In genomic region chr5:8458038-8458383, GRCh38 we compare ENCODE assay signal across 8 cellular contexts.
DNase-seq lines count a peak whose midpoint lies in the region; ATAC-seq and TF ChIP-seq lines count a peak whose summit lies in the region.

No MANE protein-coding gene starts in this region.

- TF ChIP-seq EP300 in esophagus muscularis mucosa (IDR thresholded peaks at IDR 0.05), result no peak

- H3K27me3 ChIP-seq in esophagus muscularis mucosa, result peaks cover 0 to 4% (median 0%) of the 10 kb centered on the region in 4 donors
- H3K27me3 ChIP-seq in neutrophil, result peaks cover 14% of the 10 kb centered on the region

- H3K36me3 ChIP-seq in esophagus muscularis mucosa (peaks cover 0 to 25% (median 10%) of the 10 kb centered on the region in 4 donors), neutrophil (no peaks in the 10 kb centered on the region)

- 25% methylated on average over 9 of the region's 22 CpGs for WGBS in esophagus muscularis mucosa

- no peaks in the 10 kb centered on the region for H3K9me3 ChIP-seq in esophagus muscularis mucosa
- no peaks in the 10 kb centered on the region for H3K9me3 ChIP-seq in neutrophil

- H3K4me3 ChIP-seq in esophagus muscularis mucosa, result peak overlapping the region; percentile 64 to 99 (median 82)
- H3K4me3 ChIP-seq in neutrophil (ENCODE audit: low read depth in 1 of 2, low read length in 1 of 2), result peak overlapping the region; percentile 57 to 66

- TF ChIP-seq CTCF in esophagus muscularis mucosa (IDR thresholded peaks at IDR 0.05) (no peak), neutrophil (IDR thresholded peaks at IDR 0.05) (no peak)

- ATAC-seq in GM18511 (IDR thresholded peaks at IDR 0.05; ENCODE audit: unreplicated experiment) (peak; percentile 23), HG02623 (IDR thresholded peaks at IDR 0.05; ENCODE audit: unreplicated experiment) (peak; percentile 12), SK-N-SH treated with all-trans-retinoic acid at 6 μM for 48 hours (peak; percentile 50)

- no peak for DNase-seq in esophagus muscularis mucosa (ENCODE audit: extremely low spot score)
- DNase-seq in NCI-H1092 (lab: John Stamatoyannopoulos, UW), result no peak
- DNase-seq in mucosa of gallbladder (ENCODE audit: low spot score), result no peak
- DNase-seq in D341Med (ENCODE audit: low spot score), result no peak

- H3K4me1 ChIP-seq in esophagus muscularis mucosa (peaks cover 0 to 30% (median 22%) of the 10 kb centered on the region in 4 donors), neutrophil (ENCODE audit: control insufficient read depth in 1 of 2, insufficient read depth in 1 of 2, low read depth in 1 of 2, low read length in 1 of 2) (peaks cover 0 to 6% of the 10 kb centered on the region in 2 experiments)

- TF ChIP-seq POLR2A in esophagus muscularis mucosa (IDR thresholded peaks at IDR 0.05; ENCODE audit: low read depth), result no peak

- intact Hi-C loops in esophagus muscularis mucosa (cut with DNase I), result no loop called here

- H3K27ac ChIP-seq in esophagus muscularis mucosa (replicated peaks in 1 of 4) (peak overlapping the region; percentile 67 to 91 (median 86)), neutrophil (no peak overlapping the region)

TF ChIP-seq in SK-N-SH treated with all-trans-retinoic acid at 6 μM for 48 hours, 23 proteins besides CTCF, POLR2A, EP300 and RAD21:
- no peak for TF ChIP-seq ZNF565 (CRISPR knock-in tag; conservative IDR thresholded peaks at IDR 0.05; ENCODE audit: low read depth)
- TF ChIP-seq PATZ1 (CRISPR knock-in tag; IDR thresholded peaks at IDR 0.05; ENCODE audit: borderline replicate concordance), result no peak
- no peak for TF ChIP-seq RARB (CRISPR knock-in tag; IDR thresholded peaks at IDR 0.05)
- TF ChIP-seq ZFP30 (CRISPR knock-in tag; IDR thresholded peaks at IDR 0.05), result no peak
- no peak for TF ChIP-seq GLIS3 (CRISPR knock-in tag; IDR thresholded peaks at IDR 0.05)
- TF ChIP-seq TOX (CRISPR knock-in tag; IDR thresholded peaks at IDR 0.05; ENCODE audit: borderline replicate concordance), result no peak
- TF ChIP-seq TSHZ2 (CRISPR knock-in tag; IDR thresholded peaks at IDR 0.05), result no peak
- no peak for TF ChIP-seq OSR1 (CRISPR knock-in tag; IDR thresholded peaks at IDR 0.05)
